In the genomic region with DNA sequence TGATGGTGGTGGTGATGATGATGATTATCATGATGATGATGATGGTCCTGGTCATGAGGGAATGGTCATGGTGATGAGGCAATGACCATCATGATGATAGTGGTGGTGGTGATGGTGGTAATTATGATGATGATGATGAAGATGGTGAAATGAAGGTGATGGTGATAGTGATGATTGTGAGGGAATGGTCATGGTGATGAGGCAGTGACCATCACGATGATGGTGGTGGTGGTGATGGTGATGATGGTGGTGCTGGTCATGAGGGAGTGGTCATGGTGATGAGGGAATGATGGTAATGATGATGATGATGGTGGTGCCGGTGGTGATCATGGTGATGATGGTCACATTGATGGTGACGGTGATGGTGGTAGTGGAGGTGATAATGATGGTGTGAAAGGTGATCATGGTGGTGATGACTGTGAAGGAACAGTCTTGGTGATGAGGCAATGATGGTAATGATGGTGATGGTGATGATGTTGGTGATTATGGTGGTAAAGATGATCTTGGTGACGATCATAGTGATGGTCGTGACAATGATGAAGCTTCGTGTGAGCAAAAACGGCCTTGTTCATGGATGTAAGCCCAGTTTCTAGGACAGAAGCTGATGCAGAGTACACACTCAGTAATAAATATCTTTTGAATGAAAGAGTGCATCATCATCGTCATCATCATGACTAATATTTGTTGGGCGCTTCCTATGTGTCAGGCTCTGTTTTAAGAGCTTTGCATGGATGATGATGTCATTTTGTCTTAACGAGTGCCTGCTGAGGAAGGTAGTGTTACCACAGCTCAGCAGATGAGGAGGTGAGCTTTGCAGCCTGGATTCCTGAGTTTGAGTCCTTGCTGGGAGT, we compare ENCODE assay signal across 1 cellular context.
TF ChIP-seq lines count a peak whose summit lies in the region.

No MANE protein-coding gene starts in this region.

TF ChIP-seq in K562, 482 proteins besides CTCF, POLR2A, EP300 and RAD21 (continued from another document and continues in another):
- TF ChIP-seq, protein P1, sequence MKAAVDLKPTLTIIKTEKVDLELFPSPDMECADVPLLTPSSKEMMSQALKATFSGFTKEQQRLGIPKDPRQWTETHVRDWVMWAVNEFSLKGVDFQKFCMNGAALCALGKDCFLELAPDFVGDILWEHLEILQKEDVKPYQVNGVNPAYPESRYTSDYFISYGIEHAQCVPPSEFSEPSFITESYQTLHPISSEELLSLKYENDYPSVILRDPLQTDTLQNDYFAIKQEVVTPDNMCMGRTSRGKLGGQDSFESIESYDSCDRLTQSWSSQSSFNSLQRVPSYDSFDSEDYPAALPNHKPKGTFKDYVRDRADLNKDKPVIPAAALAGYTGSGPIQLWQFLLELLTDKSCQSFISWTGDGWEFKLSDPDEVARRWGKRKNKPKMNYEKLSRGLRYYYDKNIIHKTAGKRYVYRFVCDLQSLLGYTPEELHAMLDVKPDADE (conservative IDR thresholded peaks at IDR 0.05; ENCODE audit: control insufficient read depth, low read depth, low read length): no peak
- TF ChIP-seq DDX20 (tag; IDR thresholded peaks at IDR 0.05; ENCODE audit: low read depth) (no peak), ZNF717 (CRISPR knock-in tag; IDR thresholded peaks at IDR 0.05) (no peak), EHMT2 (IDR thresholded peaks at IDR 0.05) (peak; percentile 90), NR2C2 (CRISPR knock-in tag; IDR thresholded peaks at IDR 0.05) (no peak; the same call in 1 of the 2 replicates), NR2C2 (tag; IDR thresholded peaks at IDR 0.05) (no peak), PCBP2 (IDR thresholded peaks at IDR 0.05; ENCODE audit: low read depth, low read length, poor library complexity, severe bottlenecking) (no peak), POLR2AphosphoS2 (IDR thresholded peaks at IDR 0.05; ENCODE audit: low read length) (no peak), L3MBTL2 (IDR thresholded peaks at IDR 0.05) (no peak), HNRNPLL (IDR thresholded peaks at IDR 0.05; ENCODE audit: low read depth, low read length, poor library complexity, severe bottlenecking) (no peak), TAF15 (IDR thresholded peaks at IDR 0.05; ENCODE audit: low read depth, low read length) (no peak), YBX1 (IDR thresholded peaks at IDR 0.05) (peak; percentile 63; the same call in 1 of the 2 replicates), SUPT5H (IDR thresholded peaks at IDR 0.05) (no peak), ZNF785 (CRISPR knock-in tag; IDR thresholded peaks at IDR 0.05) (no peak), MTA1 (IDR thresholded peaks at IDR 0.05; ENCODE audit: borderline replicate concordance) (no peak), HCFC1 (IDR thresholded peaks at IDR 0.05; ENCODE audit: low read depth, low read length) (no peak), BDP1 (IDR thresholded peaks at IDR 0.05; ENCODE audit: insufficient read depth, insufficient read length) (no peak), ZNF780A (CRISPR knock-in tag; IDR thresholded peaks at IDR 0.05) (no peak), CHCHD3 (CRISPR knock-in tag; IDR thresholded peaks at IDR 0.05) (no peak), MXI1 (IDR thresholded peaks at IDR 0.05; ENCODE audit: low read depth, low read length) (no peak), CBFA2T2 (conservative IDR thresholded peaks at IDR 0.05) (0 out of 2 replicates have a peak, but pooled peaks have one; percentile 13), ARID2 (IDR thresholded peaks at IDR 0.05) (no peak)
- TF ChIP-seq, protein P2, sequence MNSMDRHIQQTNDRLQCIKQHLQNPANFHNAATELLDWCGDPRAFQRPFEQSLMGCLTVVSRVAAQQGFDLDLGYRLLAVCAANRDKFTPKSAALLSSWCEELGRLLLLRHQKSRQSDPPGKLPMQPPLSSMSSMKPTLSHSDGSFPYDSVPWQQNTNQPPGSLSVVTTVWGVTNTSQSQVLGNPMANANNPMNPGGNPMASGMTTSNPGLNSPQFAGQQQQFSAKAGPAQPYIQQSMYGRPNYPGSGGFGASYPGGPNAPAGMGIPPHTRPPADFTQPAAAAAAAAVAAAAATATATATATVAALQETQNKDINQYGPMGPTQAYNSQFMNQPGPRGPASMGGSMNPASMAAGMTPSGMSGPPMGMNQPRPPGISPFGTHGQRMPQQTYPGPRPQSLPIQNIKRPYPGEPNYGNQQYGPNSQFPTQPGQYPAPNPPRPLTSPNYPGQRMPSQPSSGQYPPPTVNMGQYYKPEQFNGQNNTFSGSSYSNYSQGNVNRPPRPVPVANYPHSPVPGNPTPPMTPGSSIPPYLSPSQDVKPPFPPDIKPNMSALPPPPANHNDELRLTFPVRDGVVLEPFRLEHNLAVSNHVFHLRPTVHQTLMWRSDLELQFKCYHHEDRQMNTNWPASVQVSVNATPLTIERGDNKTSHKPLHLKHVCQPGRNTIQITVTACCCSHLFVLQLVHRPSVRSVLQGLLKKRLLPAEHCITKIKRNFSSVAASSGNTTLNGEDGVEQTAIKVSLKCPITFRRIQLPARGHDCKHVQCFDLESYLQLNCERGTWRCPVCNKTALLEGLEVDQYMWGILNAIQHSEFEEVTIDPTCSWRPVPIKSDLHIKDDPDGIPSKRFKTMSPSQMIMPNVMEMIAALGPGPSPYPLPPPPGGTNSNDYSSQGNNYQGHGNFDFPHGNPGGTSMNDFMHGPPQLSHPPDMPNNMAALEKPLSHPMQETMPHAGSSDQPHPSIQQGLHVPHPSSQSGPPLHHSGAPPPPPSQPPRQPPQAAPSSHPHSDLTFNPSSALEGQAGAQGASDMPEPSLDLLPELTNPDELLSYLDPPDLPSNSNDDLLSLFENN (IDR thresholded peaks at IDR 0.05; ENCODE audit: low read depth in 2 of 2, low read length in 2 of 2): no peak
- TF ChIP-seq, protein P3, sequence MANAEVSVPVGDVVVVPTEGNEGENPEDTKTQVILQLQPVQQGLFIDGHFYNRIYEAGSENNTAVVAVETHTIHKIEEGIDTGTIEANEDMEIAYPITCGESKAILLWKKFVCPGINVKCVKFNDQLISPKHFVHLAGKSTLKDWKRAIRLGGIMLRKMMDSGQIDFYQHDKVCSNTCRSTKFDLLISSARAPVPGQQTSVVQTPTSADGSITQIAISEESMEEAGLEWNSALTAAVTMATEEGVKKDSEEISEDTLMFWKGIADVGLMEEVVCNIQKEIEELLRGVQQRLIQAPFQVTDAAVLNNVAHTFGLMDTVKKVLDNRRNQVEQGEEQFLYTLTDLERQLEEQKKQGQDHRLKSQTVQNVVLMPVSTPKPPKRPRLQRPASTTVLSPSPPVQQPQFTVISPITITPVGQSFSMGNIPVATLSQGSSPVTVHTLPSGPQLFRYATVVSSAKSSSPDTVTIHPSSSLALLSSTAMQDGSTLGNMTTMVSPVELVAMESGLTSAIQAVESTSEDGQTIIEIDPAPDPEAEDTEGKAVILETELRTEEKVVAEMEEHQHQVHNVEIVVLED (CRISPR knock-in tag; IDR thresholded peaks at IDR 0.05): no peak
- TF ChIP-seq, protein P4, sequence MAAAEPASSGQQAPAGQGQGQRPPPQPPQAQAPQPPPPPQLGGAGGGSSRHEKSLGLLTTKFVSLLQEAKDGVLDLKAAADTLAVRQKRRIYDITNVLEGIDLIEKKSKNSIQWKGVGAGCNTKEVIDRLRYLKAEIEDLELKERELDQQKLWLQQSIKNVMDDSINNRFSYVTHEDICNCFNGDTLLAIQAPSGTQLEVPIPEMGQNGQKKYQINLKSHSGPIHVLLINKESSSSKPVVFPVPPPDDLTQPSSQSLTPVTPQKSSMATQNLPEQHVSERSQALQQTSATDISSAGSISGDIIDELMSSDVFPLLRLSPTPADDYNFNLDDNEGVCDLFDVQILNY (CRISPR knock-in tag; IDR thresholded peaks at IDR 0.05): no peak
- TF ChIP-seq, protein P5, sequence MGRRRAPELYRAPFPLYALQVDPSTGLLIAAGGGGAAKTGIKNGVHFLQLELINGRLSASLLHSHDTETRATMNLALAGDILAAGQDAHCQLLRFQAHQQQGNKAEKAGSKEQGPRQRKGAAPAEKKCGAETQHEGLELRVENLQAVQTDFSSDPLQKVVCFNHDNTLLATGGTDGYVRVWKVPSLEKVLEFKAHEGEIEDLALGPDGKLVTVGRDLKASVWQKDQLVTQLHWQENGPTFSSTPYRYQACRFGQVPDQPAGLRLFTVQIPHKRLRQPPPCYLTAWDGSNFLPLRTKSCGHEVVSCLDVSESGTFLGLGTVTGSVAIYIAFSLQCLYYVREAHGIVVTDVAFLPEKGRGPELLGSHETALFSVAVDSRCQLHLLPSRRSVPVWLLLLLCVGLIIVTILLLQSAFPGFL (CRISPR knock-in tag; IDR thresholded peaks at IDR 0.05): no peak
- TF ChIP-seq, protein P6, sequence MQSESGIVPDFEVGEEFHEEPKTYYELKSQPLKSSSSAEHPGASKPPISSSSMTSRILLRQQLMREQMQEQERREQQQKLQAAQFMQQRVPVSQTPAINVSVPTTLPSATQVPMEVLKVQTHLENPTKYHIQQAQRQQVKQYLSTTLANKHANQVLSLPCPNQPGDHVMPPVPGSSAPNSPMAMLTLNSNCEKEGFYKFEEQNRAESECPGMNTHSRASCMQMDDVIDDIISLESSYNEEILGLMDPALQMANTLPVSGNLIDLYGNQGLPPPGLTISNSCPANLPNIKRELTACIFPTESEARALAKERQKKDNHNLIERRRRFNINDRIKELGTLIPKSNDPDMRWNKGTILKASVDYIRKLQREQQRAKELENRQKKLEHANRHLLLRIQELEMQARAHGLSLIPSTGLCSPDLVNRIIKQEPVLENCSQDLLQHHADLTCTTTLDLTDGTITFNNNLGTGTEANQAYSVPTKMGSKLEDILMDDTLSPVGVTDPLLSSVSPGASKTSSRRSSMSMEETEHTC (IDR thresholded peaks at IDR 0.05): no peak
- TF ChIP-seq, protein P7, sequence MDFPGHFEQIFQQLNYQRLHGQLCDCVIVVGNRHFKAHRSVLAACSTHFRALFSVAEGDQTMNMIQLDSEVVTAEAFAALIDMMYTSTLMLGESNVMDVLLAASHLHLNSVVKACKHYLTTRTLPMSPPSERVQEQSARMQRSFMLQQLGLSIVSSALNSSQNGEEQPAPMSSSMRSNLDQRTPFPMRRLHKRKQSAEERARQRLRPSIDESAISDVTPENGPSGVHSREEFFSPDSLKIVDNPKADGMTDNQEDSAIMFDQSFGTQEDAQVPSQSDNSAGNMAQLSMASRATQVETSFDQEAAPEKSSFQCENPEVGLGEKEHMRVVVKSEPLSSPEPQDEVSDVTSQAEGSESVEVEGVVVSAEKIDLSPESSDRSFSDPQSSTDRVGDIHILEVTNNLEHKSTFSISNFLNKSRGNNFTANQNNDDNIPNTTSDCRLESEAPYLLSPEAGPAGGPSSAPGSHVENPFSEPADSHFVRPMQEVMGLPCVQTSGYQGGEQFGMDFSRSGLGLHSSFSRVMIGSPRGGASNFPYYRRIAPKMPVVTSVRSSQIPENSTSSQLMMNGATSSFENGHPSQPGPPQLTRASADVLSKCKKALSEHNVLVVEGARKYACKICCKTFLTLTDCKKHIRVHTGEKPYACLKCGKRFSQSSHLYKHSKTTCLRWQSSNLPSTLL (IDR thresholded peaks at IDR 0.05): no peak
- TF ChIP-seq, protein P8, sequence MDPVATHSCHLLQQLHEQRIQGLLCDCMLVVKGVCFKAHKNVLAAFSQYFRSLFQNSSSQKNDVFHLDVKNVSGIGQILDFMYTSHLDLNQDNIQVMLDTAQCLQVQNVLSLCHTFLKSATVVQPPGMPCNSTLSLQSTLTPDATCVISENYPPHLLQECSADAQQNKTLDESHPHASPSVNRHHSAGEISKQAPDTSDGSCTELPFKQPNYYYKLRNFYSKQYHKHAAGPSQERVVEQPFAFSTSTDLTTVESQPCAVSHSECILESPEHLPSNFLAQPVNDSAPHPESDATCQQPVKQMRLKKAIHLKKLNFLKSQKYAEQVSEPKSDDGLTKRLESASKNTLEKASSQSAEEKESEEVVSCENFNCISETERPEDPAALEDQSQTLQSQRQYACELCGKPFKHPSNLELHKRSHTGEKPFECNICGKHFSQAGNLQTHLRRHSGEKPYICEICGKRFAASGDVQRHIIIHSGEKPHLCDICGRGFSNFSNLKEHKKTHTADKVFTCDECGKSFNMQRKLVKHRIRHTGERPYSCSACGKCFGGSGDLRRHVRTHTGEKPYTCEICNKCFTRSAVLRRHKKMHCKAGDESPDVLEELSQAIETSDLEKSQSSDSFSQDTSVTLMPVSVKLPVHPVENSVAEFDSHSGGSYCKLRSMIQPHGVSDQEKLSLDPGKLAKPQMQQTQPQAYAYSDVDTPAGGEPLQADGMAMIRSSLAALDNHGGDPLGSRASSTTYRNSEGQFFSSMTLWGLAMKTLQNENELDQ (CRISPR knock-in tag; IDR thresholded peaks at IDR 0.05; ENCODE audit: borderline replicate concordance): no peak
- TF ChIP-seq, protein P9, sequence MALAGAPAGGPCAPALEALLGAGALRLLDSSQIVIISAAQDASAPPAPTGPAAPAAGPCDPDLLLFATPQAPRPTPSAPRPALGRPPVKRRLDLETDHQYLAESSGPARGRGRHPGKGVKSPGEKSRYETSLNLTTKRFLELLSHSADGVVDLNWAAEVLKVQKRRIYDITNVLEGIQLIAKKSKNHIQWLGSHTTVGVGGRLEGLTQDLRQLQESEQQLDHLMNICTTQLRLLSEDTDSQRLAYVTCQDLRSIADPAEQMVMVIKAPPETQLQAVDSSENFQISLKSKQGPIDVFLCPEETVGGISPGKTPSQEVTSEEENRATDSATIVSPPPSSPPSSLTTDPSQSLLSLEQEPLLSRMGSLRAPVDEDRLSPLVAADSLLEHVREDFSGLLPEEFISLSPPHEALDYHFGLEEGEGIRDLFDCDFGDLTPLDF (CRISPR knock-in tag; IDR thresholded peaks at IDR 0.05): no peak
- TF ChIP-seq, protein P10, sequence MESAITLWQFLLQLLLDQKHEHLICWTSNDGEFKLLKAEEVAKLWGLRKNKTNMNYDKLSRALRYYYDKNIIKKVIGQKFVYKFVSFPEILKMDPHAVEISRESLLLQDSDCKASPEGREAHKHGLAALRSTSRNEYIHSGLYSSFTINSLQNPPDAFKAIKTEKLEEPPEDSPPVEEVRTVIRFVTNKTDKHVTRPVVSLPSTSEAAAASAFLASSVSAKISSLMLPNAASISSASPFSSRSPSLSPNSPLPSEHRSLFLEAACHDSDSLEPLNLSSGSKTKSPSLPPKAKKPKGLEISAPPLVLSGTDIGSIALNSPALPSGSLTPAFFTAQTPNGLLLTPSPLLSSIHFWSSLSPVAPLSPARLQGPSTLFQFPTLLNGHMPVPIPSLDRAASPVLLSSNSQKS (CRISPR knock-in tag; IDR thresholded peaks at IDR 0.05): no peak
